In the genomic region with DNA sequence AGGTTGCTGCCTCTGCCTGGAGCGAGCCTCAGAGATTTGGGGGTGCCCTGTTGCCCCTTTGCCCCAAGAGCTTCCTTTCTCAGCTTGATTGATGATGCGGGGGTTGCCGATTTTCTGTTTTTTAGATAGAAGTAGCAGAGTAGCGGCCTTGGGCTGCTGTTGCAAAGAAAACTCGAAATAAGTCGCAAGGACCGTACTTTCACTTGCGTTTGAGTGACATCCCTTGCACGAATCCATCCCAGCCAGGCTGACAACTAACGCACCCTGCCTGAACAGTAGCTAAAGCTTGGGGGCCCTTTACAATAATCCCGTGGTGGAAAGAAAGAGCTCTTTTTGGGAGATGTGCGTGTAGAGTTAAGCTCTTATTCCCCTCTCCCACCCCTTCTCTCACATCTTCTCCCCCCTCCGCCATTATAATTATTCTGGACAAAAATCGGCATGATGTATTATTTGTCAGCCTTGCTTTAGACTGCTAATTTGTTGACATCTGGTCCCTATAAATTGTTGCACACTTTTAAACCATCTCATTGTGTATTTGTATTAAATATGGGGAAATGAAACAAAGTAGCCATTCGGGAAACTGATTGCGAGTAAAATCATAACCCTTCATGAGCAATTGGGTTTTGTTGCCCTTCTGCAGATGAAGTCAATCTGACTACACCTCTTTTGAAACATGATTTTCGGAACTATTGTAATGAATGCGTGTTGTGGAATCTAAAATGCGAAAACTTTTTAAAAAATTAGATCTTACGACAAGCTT, we compare ENCODE assay signal across 8 cellular contexts. TPM values are rescaled to one million over a fixed set of nuclear protein-coding genes. Genes with fewer than 3 reads are reported as not detected.
DNase-seq lines count a peak whose midpoint lies in the region; ATAC-seq, FAIRE-seq and TF ChIP-seq lines count a peak whose summit lies in the region.

No MANE protein-coding gene starts in this region.

- intact Hi-C loops in HCT116 (cut with micrococcal nuclease) (no loop called here), pancreas (cut with DNase I) (no loop called here)

- peak overlapping the region; percentile 90 for H3K4me2 ChIP-seq in HCT116 (ENCODE audit: low read length)

- H3K27me3 ChIP-seq in HCT116 (ENCODE audit: insufficient read depth, low read length), result no peaks in the 10 kb centered on the region
- no peaks in the 10 kb centered on the region for H3K27me3 ChIP-seq in MG63
- H3K27me3 ChIP-seq in gastroesophageal sphincter, result no peaks in the 10 kb centered on the region
- no peaks in the 10 kb centered on the region for H3K27me3 ChIP-seq in pancreas

- no peak overlapping the region for H2AFZ ChIP-seq in HCT116 (ENCODE audit: low read depth, low read length, poor library complexity, severe bottlenecking)

- RAD21 ChIA-PET in HCT116 (lab: Charles Lee; ENCODE audit: low non-redundant PET in 1 of 2, low total read pairs in 2 of 2, uncharacterized antibody in 2 of 2, unreplicated experiment in 2 of 2), result no interaction called here

- FAIRE-seq in pancreas (lab: Jason Lieb, UNC), result no peak

- H3K36me3 ChIP-seq in HCT116 (ENCODE audit: control insufficient read depth in 1 of 2, insufficient read depth in 2 of 2, low read length in 2 of 2) (0 out of 4 replicates have a peak, but pooled peaks cover 0 to 8% of the 10 kb centered on the region in 2 experiments), MG63 (no peaks in the 10 kb centered on the region), gastroesophageal sphincter (no peaks in the 10 kb centered on the region), pancreas (no peaks in the 10 kb centered on the region)

- H3K4me3 ChIP-seq in HCT116 (replicated peaks in 1 of 2; ENCODE audit: low read depth in 1 of 2, low read length in 2 of 2), result peak overlapping the region; percentile 90 to 95
- H3K4me3 ChIP-seq in MG63, result peak overlapping the region; percentile 71
- peak overlapping the region; percentile 78 to 86 for H3K4me3 ChIP-seq in gastroesophageal sphincter
- peak overlapping the region; percentile 92 to 99 (median 96) for H3K4me3 ChIP-seq in pancreas

- no peaks in the 10 kb centered on the region for H3K9me2 ChIP-seq in HCT116 (ENCODE audit: insufficient read depth)

- H3K27ac ChIP-seq in HCT116 (ENCODE audit: low read depth, low read length), result peak overlapping the region; percentile 90
- H3K27ac ChIP-seq in gastroesophageal sphincter, result peak overlapping the region; percentile 37 to 92 (median 84)
- H3K27ac ChIP-seq in pancreas, result peak overlapping the region; percentile 29 to 75 (median 66)

- peak overlapping the region; percentile 92 for H3K9ac ChIP-seq in HCT116 (ENCODE audit: low read length)

- no peak for DNase-seq in HCT116 (ENCODE audit: low read depth, low spot score)
- no peak for DNase-seq in MG63
- DNase-seq in activated T-helper 1 cell treated with anti-CD3 and anti-CD28 coated beads, Interleukin-2, amount 50 U/mL, for 16 hours (ENCODE audit: low read depth in 1 of 2, low spot score in 1 of 2), result peak; percentile 7 to 20
- DNase-seq in pancreas, result peak in 2 of 6 donors; percentile 8 to 15
- no peak for DNase-seq in NCI-H2196 (lab: John Stamatoyannopoulos, UW; ENCODE audit: unreplicated experiment)
- no peak for DNase-seq in 8988T

- peak; percentile 30 for ATAC-seq in GM18498 (IDR thresholded peaks at IDR 0.05; ENCODE audit: unreplicated experiment)
- ATAC-seq in HCT116, result no peak
- no peak for ATAC-seq in gastroesophageal sphincter
- peak; percentile 22 to 55 (median 42) for ATAC-seq in pancreas

- H4K20me1 ChIP-seq in HCT116 (ENCODE audit: insufficient read depth), result peaks cover 41% of the 10 kb centered on the region

- TF ChIP-seq RAD21 in HCT116 (IDR thresholded peaks at IDR 0.05; ENCODE audit: low read depth), result no peak

- H3K9me3 ChIP-seq in HCT116 (ENCODE audit: control insufficient read depth in 1 of 2, insufficient read depth in 1 of 2, low read depth in 1 of 2, low read length in 2 of 2) (no peaks in the 10 kb centered on the region), MG63 (no peaks in the 10 kb centered on the region), gastroesophageal sphincter (no peaks in the 10 kb centered on the region), pancreas (no peaks in the 10 kb centered on the region)

- 8 to 14% methylated on average over 16 of the region's 20 CpGs for WGBS in gastroesophageal sphincter (ENCODE audit: low coverage in 1 of 2), 2 donors
- 7% methylated on average over 20 of the region's 20 CpGs for WGBS in pancreas, 2 donors

- H3K4me1 ChIP-seq in HCT116 (ENCODE audit: control insufficient read depth in 1 of 2, insufficient read depth in 2 of 2, low read length in 2 of 2), result peaks cover 5 to 35% of the 10 kb centered on the region in 2 experiments; a peak in 3 of 4 replicates
- H3K4me1 ChIP-seq in gastroesophageal sphincter, result peaks cover 0 to 42% (median 10%) of the 10 kb centered on the region in 3 donors
- H3K4me1 ChIP-seq in pancreas, result peaks cover 11 to 29% (median 13%) of the 10 kb centered on the region in 3 donors

- peaks cover 59% of the 10 kb centered on the region for H3K79me2 ChIP-seq in HCT116 (ENCODE audit: insufficient read depth, low read length)

- TF ChIP-seq EP300 in gastroesophageal sphincter (IDR thresholded peaks at IDR 0.05), result no peak

- BruUV-seq in HCT116 (replicated peaks; lab: Mats Ljungman, UMichigan), result TSS peak; percentile 59

- no peak for TF ChIP-seq CTCF in HCT116 (IDR thresholded peaks at IDR 0.05 in 2 of 3, conservative IDR thresholded peaks at IDR 0.05 in 1 of 3; ENCODE audit: borderline replicate concordance in 1 of 3, insufficient read depth in 1 of 3, low read depth in 2 of 3, low read length in 2 of 3)
- TF ChIP-seq CTCF in gastroesophageal sphincter (IDR thresholded peaks at IDR 0.05), result no peak
- no peak for TF ChIP-seq CTCF in pancreas (IDR thresholded peaks at IDR 0.05)

- TF ChIP-seq POLR2A in HCT116 (IDR thresholded peaks at IDR 0.05; ENCODE audit: borderline replicate concordance, extremely low read depth, insufficient read depth, insufficient read length) (no peak), gastroesophageal sphincter (IDR thresholded peaks at IDR 0.05) (no peak)

- POLR2A ChIA-PET in HCT116 (lab: Charles Lee), result interaction anchor here (1.4 kb wide), 1 partner anchor 14 kb away, joined by 3 read pairs; no protein-coding TSS in a partner anchor

- CTCF ChIA-PET in HCT116 (lab: Charles Lee), result interaction anchor here (1.2 to 2.6 kb wide), 3 partner anchors 14 to 29 kb away, joined by 4 to 12 read pairs (median 8); no protein-coding TSS in a partner anchor

TF ChIP-seq in HCT116, 20 proteins besides CTCF, POLR2A, EP300 and RAD21:
- no peak for TF ChIP-seq CEBPB (IDR thresholded peaks at IDR 0.05; ENCODE audit: low read depth)
- TF ChIP-seq SIN3A (IDR thresholded peaks at IDR 0.05; ENCODE audit: low read depth), result 0 out of 2 replicates have a peak, but pooled peaks have one; percentile 12
- TF ChIP-seq, protein P1, sequence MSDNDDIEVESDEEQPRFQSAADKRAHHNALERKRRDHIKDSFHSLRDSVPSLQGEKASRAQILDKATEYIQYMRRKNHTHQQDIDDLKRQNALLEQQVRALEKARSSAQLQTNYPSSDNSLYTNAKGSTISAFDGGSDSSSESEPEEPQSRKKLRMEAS (IDR thresholded peaks at IDR 0.05), result 0 out of 2 replicates have a peak, but pooled peaks have one; percentile 4
TF ChIP-seq in HCT116: peak in this region for 2.

RNA-seq across cellular contexts. Expression of a gene that starts 0.9 kb away (rescaled TPM):
- total RNA-seq in HCT116 (2021; ENCODE audit: unreplicated experiment) (175 TPM), gastroesophageal sphincter (10 to 100 TPM; 49.1 to 70.2 (median 60.0) TPM), pancreas (10 to 100 TPM; 22.8 to 40.6 (median 31.5) TPM)
- 141 and 170 TPM in 2 replicates for polyA plus RNA-seq in HCT116 (2012)
- 29.8 and 33.5 TPM in 2 replicates for total RNA-seq in MG63 (2014; rRNA removed; shearing (Covaris generic); ENCODE audit: low replicate concordance)
- polyA plus RNA-seq in pancreas, result 10 to 100 TPM; 11.4 to 18.2 TPM

RNA-seq across cellular contexts. Expression of a gene that starts 52.4 kb away (rescaled TPM):
- total RNA-seq in HCT116 (2021; ENCODE audit: unreplicated experiment) (79.0 TPM), gastroesophageal sphincter (100 to 1,000 TPM in 1 of 4 donors, 10 to 100 TPM in 3; 70.5 to 114 (median 80.5) TPM), pancreas (10 to 100 TPM; 24.6 to 41.5 (median 27.4) TPM)
- 43.7 and 54.3 TPM in 2 replicates for polyA plus RNA-seq in HCT116 (2012)
- total RNA-seq in MG63 (2014; rRNA removed; shearing (Covaris generic); ENCODE audit: low replicate concordance), result 18.4 and 20.5 TPM in 2 replicates
- 10 to 100 TPM; 18.1 to 18.7 TPM for polyA plus RNA-seq in pancreas

Comparison
In these comparisons a context has a peak if more than half of its experiments do, and no peak if none do; other contexts are left out.
1. ATAC-seq: peak in GM18498 (single experiment) and pancreas (4 of 4); none in HCT116 (single experiment) and gastroesophageal sphincter (single experiment).
2. DNase-seq: peak in activated T-helper 1 cell treated with anti-CD3 and anti-CD28 coated beads, Interleukin-2, amount 50 U/mL, for 16 hours (2 of 2); none in HCT116 (single experiment), MG63 (single experiment), NCI-H2196 (single experiment) and 8988T (single experiment).
3. Peak in every context shown above with its lines, with median percentiles within 50 percentile points of each other: H3K27ac ChIP-seq and H3K4me3 ChIP-seq.